Comparison of ENCODE assay signal across 2 cellular contexts in the genomic region with DNA sequence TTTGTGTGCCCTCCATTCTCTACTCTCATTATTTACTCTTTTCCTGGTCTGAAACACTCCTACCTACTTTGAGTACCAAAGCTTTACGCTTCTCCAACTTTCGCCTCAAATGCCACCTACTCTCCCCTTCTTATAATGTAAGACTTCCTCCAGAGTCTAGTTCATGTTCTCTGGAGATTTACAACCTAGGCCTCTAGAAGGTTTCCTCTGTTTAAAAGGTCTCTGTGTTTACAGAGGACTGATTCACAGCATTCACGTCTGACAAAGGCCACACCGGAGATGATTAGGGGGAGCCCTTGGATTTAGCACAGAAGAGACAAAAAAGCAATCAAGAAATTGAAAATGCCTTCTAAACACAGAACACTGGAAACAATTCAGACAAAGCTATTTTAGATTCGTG.
TF ChIP-seq lines count a peak whose summit lies in the region.

No MANE protein-coding gene starts in this region.

TF ChIP-seq in A549, 52 proteins besides CTCF, POLR2A, EP300 and RAD21 (continued from another document):
- TF ChIP-seq FOSL2 (IDR thresholded peaks at IDR 0.05), result no peak
- no peak for TF ChIP-seq FOSL2 (CRISPR knock-in tag; IDR thresholded peaks at IDR 0.05)
- no peak for TF ChIP-seq BHLHE40 (IDR thresholded peaks at IDR 0.05; ENCODE audit: low read depth, low read length)
TF ChIP-seq in A549: peak in this region for 0.

TF ChIP-seq in WTC11, 78 proteins besides CTCF, POLR2A, EP300 and RAD21 (continued from another document):
- TF ChIP-seq ELF4 (CRISPR knock-in tag; IDR thresholded peaks at IDR 0.05; ENCODE audit: low read depth) (no peak), GABPB1 (CRISPR knock-in tag; IDR thresholded peaks at IDR 0.05) (no peak), ZNF263 (CRISPR knock-in tag; IDR thresholded peaks at IDR 0.05; ENCODE audit: low read depth) (no peak), E2F5 (CRISPR knock-in tag; IDR thresholded peaks at IDR 0.05) (no peak), FOXP1 (CRISPR knock-in tag; IDR thresholded peaks at IDR 0.05; ENCODE audit: borderline replicate concordance) (no peak)
- TF ChIP-seq, protein P1, sequence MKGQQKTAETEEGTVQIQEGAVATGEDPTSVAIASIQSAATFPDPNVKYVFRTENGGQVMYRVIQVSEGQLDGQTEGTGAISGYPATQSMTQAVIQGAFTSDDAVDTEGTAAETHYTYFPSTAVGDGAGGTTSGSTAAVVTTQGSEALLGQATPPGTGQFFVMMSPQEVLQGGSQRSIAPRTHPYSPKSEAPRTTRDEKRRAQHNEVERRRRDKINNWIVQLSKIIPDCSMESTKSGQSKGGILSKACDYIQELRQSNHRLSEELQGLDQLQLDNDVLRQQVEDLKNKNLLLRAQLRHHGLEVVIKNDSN (CRISPR knock-in tag; IDR thresholded peaks at IDR 0.05), result no peak
- TF ChIP-seq, protein P2, sequence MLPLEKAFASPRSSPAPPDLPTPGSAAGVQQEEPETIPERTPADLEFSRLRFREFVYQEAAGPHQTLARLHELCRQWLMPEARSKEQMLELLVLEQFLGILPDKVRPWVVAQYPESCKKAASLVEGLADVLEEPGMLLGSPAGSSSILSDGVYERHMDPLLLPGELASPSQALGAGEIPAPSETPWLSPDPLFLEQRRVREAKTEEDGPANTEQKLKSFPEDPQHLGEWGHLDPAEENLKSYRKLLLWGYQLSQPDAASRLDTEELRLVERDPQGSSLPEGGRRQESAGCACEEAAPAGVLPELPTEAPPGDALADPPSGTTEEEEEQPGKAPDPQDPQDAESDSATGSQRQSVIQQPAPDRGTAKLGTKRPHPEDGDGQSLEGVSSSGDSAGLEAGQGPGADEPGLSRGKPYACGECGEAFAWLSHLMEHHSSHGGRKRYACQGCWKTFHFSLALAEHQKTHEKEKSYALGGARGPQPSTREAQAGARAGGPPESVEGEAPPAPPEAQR (CRISPR knock-in tag; IDR thresholded peaks at IDR 0.05), result no peak
- TF ChIP-seq, protein P3, sequence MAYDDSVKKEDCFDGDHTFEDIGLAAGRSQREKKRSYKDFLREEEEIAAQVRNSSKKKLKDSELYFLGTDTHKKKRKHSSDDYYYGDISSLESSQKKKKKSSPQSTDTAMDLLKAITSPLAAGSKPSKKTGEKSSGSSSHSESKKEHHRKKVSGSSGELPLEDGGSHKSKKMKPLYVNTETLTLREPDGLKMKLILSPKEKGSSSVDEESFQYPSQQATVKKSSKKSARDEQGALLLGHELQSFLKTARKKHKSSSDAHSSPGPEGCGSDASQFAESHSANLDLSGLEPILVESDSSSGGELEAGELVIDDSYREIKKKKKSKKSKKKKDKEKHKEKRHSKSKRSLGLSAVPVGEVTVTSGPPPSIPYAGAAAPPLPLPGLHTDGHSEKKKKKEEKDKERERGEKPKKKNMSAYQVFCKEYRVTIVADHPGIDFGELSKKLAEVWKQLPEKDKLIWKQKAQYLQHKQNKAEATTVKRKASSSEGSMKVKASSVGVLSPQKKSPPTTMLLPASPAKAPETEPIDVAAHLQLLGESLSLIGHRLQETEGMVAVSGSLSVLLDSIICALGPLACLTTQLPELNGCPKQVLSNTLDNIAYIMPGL (CRISPR knock-in tag; IDR thresholded peaks at IDR 0.05), result no peak
